ENCODE assay signal across 1 cellular context in the genomic region with DNA sequence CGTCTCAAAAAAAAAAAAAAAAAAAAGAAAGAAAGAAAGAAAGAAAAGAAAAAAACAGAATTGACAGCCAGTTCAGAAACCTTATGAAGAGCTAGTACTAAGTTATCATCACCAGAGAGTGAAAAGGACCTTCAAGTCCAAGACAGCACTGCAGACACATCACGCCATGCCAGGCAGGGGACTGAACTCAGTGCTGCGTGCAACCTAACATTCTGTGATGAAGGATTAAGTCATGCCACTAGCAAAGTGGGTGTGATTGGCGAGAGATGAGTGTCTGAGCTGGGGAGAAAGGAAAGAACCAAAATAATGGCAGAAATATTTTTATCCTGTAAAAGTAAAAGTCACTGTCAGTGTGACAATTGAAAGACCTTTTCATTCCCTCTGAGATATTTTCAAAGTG.
TF ChIP-seq lines count a peak whose summit lies in the region.

No MANE protein-coding gene starts in this region.

TF ChIP-seq in IMR-90, 13 proteins besides CTCF, POLR2A, EP300 and RAD21 (continued from another document):
- TF ChIP-seq ELK1 (IDR thresholded peaks at IDR 0.05; ENCODE audit: borderline replicate concordance, low read depth, low read length) (no peak), BHLHE40 (IDR thresholded peaks at IDR 0.05; ENCODE audit: low read depth, low read length) (no peak), RCOR1 (IDR thresholded peaks at IDR 0.05; ENCODE audit: insufficient replicate concordance, low read length) (no peak)
